In the genomic region with DNA sequence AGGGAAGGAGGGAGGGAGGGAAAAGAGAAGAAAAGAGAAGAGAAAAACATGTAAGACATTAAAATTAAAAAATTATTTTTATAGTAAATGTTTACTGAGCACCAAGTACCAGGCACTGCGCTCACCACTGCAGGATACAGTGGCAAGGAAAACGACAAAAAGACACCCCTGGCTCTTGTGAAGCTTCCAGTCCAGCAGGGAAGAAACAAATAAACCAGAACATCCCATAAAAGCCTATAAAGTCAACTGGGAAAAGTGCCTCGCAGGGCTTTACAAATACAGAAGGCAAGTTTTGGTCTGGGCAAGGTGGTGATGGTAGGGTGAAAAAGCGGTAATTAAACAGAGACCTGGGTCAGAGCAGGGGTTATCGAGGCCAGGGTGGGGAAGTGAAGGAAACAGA, we compare ENCODE assay signal across 18 cellular contexts. TPM values are rescaled to one million over a fixed set of nuclear protein-coding genes. Genes with fewer than 3 reads are reported as not detected.
DNase-seq lines count a peak whose midpoint lies in the region; ATAC-seq and TF ChIP-seq lines count a peak whose summit lies in the region.
"Had no signal": no experiment of that assay in that cellular context is flagged by ENCODE, and none has a peak within 500 bp of the region (broad histone marks: within the 10 kb centered on the region; RNA-seq: fewer than 3 reads in every experiment).

No MANE protein-coding gene starts in this region.

- no peaks in the 10 kb centered on the region for H3K36me3 ChIP-seq in HEK293 (ENCODE audit: control insufficient read depth in 2 of 2, insufficient read depth in 1 of 2, low read length in 2 of 2)
- H3K36me3 ChIP-seq in ovary, result no peaks in the 10 kb centered on the region
- H3K36me3 ChIP-seq: BLaER1, HAP-1 had no signal

- CTCF ChIA-PET in HEK293 (lab: Yijun Ruan, JAX), result no interaction called here
- CTCF ChIA-PET in WTC11 (lab: Charles Lee), result no interaction called here

- 81 to 84% (median 82%) methylated on average over 5 of the region's 5 CpGs for WGBS in ovary, 3 donors

- H3K4me3 Mint-ChIP-seq in WTC11, result no peak overlapping the region
- H3K4me3 Mint-ChIP-seq: B cell; CD14-positive monocyte; CD4-positive, alpha-beta T cell; CD8-positive, alpha-beta memory T cell had no signal

- TF ChIP-seq EP300 in ovary (IDR thresholded peaks at IDR 0.05), result no peak

- POLR2A ChIA-PET in HEK293 (lab: Yijun Ruan, JAX) (no interaction called here), WTC11 (lab: Charles Lee) (no interaction called here)

- H3K27me3 Mint-ChIP-seq in WTC11 (ENCODE audit: low read depth), result no peaks in the 10 kb centered on the region
- H3K27me3 Mint-ChIP-seq: B cell; CD4-positive, alpha-beta T cell had no signal

- H3K4me1 ChIP-seq in HEK293 (ENCODE audit: control insufficient read depth, insufficient read depth, low read length), result peaks cover 24% of the 10 kb centered on the region
- H3K4me1 ChIP-seq in ovary (ENCODE audit: insufficient read depth), result no peaks in the 10 kb centered on the region
- H3K4me1 ChIP-seq: HAP-1 had no signal

- H3K27me3 ChIP-seq in ovary, result no peaks in the 10 kb centered on the region
- H3K27me3 ChIP-seq: BLaER1 had no signal

- TF ChIP-seq CTCF in C4-2B (conservative IDR thresholded peaks at IDR 0.05) (no peak), HEK293 (tag by site-specific recombination; IDR thresholded peaks at IDR 0.05) (no peak), WTC11 (IDR thresholded peaks at IDR 0.05) (no peak), ovary (IDR thresholded peaks at IDR 0.05) (no peak)

- peaks cover 92% of the 10 kb centered on the region for H3K4me1 Mint-ChIP-seq in WTC11
- H3K4me1 Mint-ChIP-seq: CD14-positive monocyte; CD8-positive, alpha-beta memory T cell had no signal

- peak overlapping the region; percentile 20; the same call in 1 of the 2 replicates for H3K27ac Mint-ChIP-seq in WTC11
- H3K27ac Mint-ChIP-seq: B cell; CD14-positive monocyte; CD4-positive, alpha-beta T cell; CD8-positive, alpha-beta memory T cell had no signal

- no peaks in the 10 kb centered on the region for H3K9me3 Mint-ChIP-seq in WTC11
- H3K9me3 Mint-ChIP-seq: CD4-positive, alpha-beta T cell had no signal

- TF ChIP-seq POLR2A in ovary (IDR thresholded peaks at IDR 0.05), result no peak

- H3K27ac ChIP-seq in C4-2B (peak overlapping the region; percentile 43), HEK293 (ENCODE audit: extremely low read depth, low read depth, low read length) (no peak overlapping the region), ovary (no peak overlapping the region)
- H3K27ac ChIP-seq: 22Rv1, BLaER1 had no signal

- H3K4me3 ChIP-seq in HEK293 (ENCODE audit: low read depth, low read length) (no peak overlapping the region), ovary (no peak overlapping the region)
- H3K4me3 ChIP-seq: BLaER1, HAP-1 had no signal

- no peaks in the 10 kb centered on the region for H3K9me3 ChIP-seq in HEK293 (ENCODE audit: control insufficient read depth, insufficient read depth, low read depth, low read length)
- H3K9me3 ChIP-seq in ovary, result no peaks in the 10 kb centered on the region
- H3K9me3 ChIP-seq: BLaER1, HAP-1 had no signal

- DNase-seq in WTC11 (ENCODE audit: low spot score) (no peak), posterior vena cava (ENCODE audit: low spot score) (peak; percentile 0), DMS79 (lab: John Stamatoyannopoulos, UW) (no peak), pons (ENCODE audit: low spot score) (no peak), ovary (no peak)
- DNase-seq in NK-92 treated with Interleukin-12 subunit alpha and Interleukin-12 subunit beta, amount 100 ng/mL, for 24 hours (lab: John Stamatoyannopoulos, UW), result no peak
- DNase-seq: CD4-positive, alpha-beta T cell; CD8-positive, alpha-beta memory T cell; DMS 273 treated with DMSO at 0.1 percent for 48 hours; DMS79 treated with DMSO at 0.1 percent for 48 hours; GF-D8 had no signal

- intact Hi-C loops in posterior vena cava (cut with DNase I) (no loop called here), ovary (cut with DNase I) (no loop called here)

- no peaks in the 10 kb centered on the region for H3K36me3 Mint-ChIP-seq in WTC11
- H3K36me3 Mint-ChIP-seq: CD14-positive monocyte; CD8-positive, alpha-beta memory T cell had no signal

- ATAC-seq in WTC11, result no peak

TF ChIP-seq in HEK293, 187 proteins besides CTCF, POLR2A, EP300 and RAD21:
- TF ChIP-seq ZNF335 (tag by site-specific recombination; conservative IDR thresholded peaks at IDR 0.05), result no peak
- TF ChIP-seq FEZF1 (tag by site-specific recombination; IDR thresholded peaks at IDR 0.05), result peak; percentile 38; the same call in 1 of the 2 replicates
- TF ChIP-seq ZSCAN30 (tag by site-specific recombination; IDR thresholded peaks at IDR 0.05), result no peak
TF ChIP-seq in HEK293: peak in this region for 1.

TF ChIP-seq in WTC11, 78 proteins besides CTCF, POLR2A, EP300 and RAD21:
- TF ChIP-seq CBFB (CRISPR knock-in tag; IDR thresholded peaks at IDR 0.05; ENCODE audit: low read depth), result no peak
- TF ChIP-seq, protein P1, sequence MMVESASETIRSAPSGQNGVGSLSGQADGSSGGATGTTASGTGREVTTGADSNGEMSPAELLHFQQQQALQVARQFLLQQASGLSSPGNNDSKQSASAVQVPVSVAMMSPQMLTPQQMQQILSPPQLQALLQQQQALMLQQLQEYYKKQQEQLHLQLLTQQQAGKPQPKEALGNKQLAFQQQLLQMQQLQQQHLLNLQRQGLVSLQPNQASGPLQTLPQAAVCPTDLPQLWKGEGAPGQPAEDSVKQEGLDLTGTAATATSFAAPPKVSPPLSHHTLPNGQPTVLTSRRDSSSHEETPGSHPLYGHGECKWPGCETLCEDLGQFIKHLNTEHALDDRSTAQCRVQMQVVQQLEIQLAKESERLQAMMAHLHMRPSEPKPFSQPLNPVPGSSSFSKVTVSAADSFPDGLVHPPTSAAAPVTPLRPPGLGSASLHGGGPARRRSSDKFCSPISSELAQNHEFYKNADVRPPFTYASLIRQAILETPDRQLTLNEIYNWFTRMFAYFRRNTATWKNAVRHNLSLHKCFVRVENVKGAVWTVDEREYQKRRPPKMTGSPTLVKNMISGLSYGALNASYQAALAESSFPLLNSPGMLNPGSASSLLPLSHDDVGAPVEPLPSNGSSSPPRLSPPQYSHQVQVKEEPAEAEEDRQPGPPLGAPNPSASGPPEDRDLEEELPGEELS (CRISPR knock-in tag; IDR thresholded peaks at IDR 0.05), result no peak
- no peak for TF ChIP-seq KAT7 (CRISPR knock-in tag; IDR thresholded peaks at IDR 0.05; ENCODE audit: borderline replicate concordance)
- TF ChIP-seq ZNF396 (CRISPR knock-in tag; IDR thresholded peaks at IDR 0.05; ENCODE audit: borderline replicate concordance), result no peak
- TF ChIP-seq MAX (CRISPR knock-in tag; IDR thresholded peaks at IDR 0.05), result no peak
- TF ChIP-seq IRF1 (CRISPR knock-in tag; IDR thresholded peaks at IDR 0.05), result no peak
- no peak for TF ChIP-seq PREB (CRISPR knock-in tag; IDR thresholded peaks at IDR 0.05; ENCODE audit: borderline replicate concordance)
- TF ChIP-seq IRF2 (CRISPR knock-in tag; IDR thresholded peaks at IDR 0.05; ENCODE audit: borderline replicate concordance, low read depth), result no peak
- TF ChIP-seq SMAD3 (CRISPR knock-in tag; IDR thresholded peaks at IDR 0.05; ENCODE audit: borderline replicate concordance), result no peak
- TF ChIP-seq MXD4 (CRISPR knock-in tag; IDR thresholded peaks at IDR 0.05; ENCODE audit: borderline replicate concordance), result no peak

RNA-seq across cellular contexts. Expression of gene LARGE1, which starts 33.6 kb away (rescaled TPM):
- total RNA-seq in WTC11 (2021) (62.4 to 72.6 TPM (median 68.8 TPM) in 3 replicates), posterior vena cava (10 to 100 TPM; 48.7 to 94.4 TPM), ovary (10 to 100 TPM; 16.5 to 67.6 (median 54.3) TPM)
- 10 to 100 TPM; 13.4 to 34.4 TPM for polyA plus RNA-seq in ovary
